21 cellular contexts compared by ENCODE assay signal in genomic region chr2:85216927-85217326, GRCh38.
DNase-seq lines count a peak whose midpoint lies in the region; ATAC-seq and TF ChIP-seq lines count a peak whose summit lies in the region.
"Had no signal": no experiment of that assay in that cellular context is flagged by ENCODE, and none has a peak within 500 bp of the region (broad histone marks: within the 10 kb centered on the region; RNA-seq: fewer than 3 reads in every experiment).

No MANE protein-coding gene starts in this region.

- no peak overlapping the region for H3K27ac ChIP-seq in testis
- H3K27ac ChIP-seq: 22Rv1, upper lobe of left lung had no signal

- H3K4me3 ChIP-seq in testis: no peak overlapping the region
- H3K4me3 ChIP-seq: lung, stomach, upper lobe of left lung had no signal

- no peak for TF ChIP-seq POLR2A in testis (IDR thresholded peaks at IDR 0.05)
- TF ChIP-seq POLR2A in GM18505 (IDR thresholded peaks at IDR 0.05; ENCODE audit: borderline replicate concordance, extremely low read depth, insufficient read depth, insufficient read length): no peak

- no peak for TF ChIP-seq CTCF in testis (IDR thresholded peaks at IDR 0.05)

- H3K9me3 ChIP-seq in testis: no peaks in the 10 kb centered on the region
- H3K9me3 ChIP-seq: stomach, upper lobe of left lung had no signal

- H3K27ac Mint-ChIP-seq in activated CD8-positive, alpha-beta memory T cell treated with anti-CD3 and anti-CD28 coated beads, Interleukin-2, amount 10 ng/mL, durations not matched to agents 7 days and 5 days: no peak overlapping the region
- H3K27ac Mint-ChIP-seq in immature natural killer cell: no peak overlapping the region
- H3K27ac Mint-ChIP-seq: activated CD4-positive, alpha-beta memory T cell treated with anti-CD3 and anti-CD28 coated beads for 36 hours; CD4-positive, CD25-positive, alpha-beta regulatory T cell had no signal

- peaks cover 9% of the 10 kb centered on the region for H3K4me1 Mint-ChIP-seq in activated CD8-positive, alpha-beta memory T cell treated with anti-CD3 and anti-CD28 coated beads, Interleukin-2, amount 10 ng/mL, durations not matched to agents 7 days and 5 days
- H3K4me1 Mint-ChIP-seq in immature natural killer cell: no peaks in the 10 kb centered on the region
- H3K4me1 Mint-ChIP-seq: CD4-positive, CD25-positive, alpha-beta regulatory T cell had no signal

- WGBS in testis, 2 donors: 50 to 76% methylated on average over 4 of the region's 4 CpGs

- H3K4me3 Mint-ChIP-seq in activated CD8-positive, alpha-beta memory T cell treated with anti-CD3 and anti-CD28 coated beads, Interleukin-2, amount 10 ng/mL, durations not matched to agents 7 days and 5 days: no peak overlapping the region
- no peak overlapping the region for H3K4me3 Mint-ChIP-seq in immature natural killer cell
- H3K4me3 Mint-ChIP-seq: activated CD4-positive, alpha-beta memory T cell treated with anti-CD3 and anti-CD28 coated beads for 36 hours; CD4-positive, CD25-positive, alpha-beta regulatory T cell had no signal

- H3K27me3 ChIP-seq in testis: no peaks in the 10 kb centered on the region
- H3K27me3 ChIP-seq: stomach, upper lobe of left lung had no signal

- H3K9me3 Mint-ChIP-seq in activated CD8-positive, alpha-beta memory T cell treated with anti-CD3 and anti-CD28 coated beads, Interleukin-2, amount 10 ng/mL, durations not matched to agents 7 days and 5 days (ENCODE audit: low read depth): no peaks in the 10 kb centered on the region
- H3K9me3 Mint-ChIP-seq in immature natural killer cell: no peaks in the 10 kb centered on the region
- H3K9me3 Mint-ChIP-seq: activated CD4-positive, alpha-beta memory T cell treated with anti-CD3 and anti-CD28 coated beads for 36 hours had no signal

- ATAC-seq in activated CD8-positive, alpha-beta memory T cell treated with anti-CD3 and anti-CD28 coated beads, Interleukin-2, amount 10 ng/mL, durations not matched to agents 7 days and 5 days: no peak
- ATAC-seq in GM18505 (IDR thresholded peaks at IDR 0.05; ENCODE audit: unreplicated experiment) (no peak), HG02840 (IDR thresholded peaks at IDR 0.05; ENCODE audit: low FRiP score, unreplicated experiment) (no peak)
- ATAC-seq: activated CD4-positive, CD25-positive, alpha-beta regulatory T cell treated with anti-CD3 and anti-CD28 coated beads, Interleukin-2, amount 50 U/mL, for 24 hours had no signal

- H3K4me1 ChIP-seq in testis: peaks cover 9% of the 10 kb centered on the region

- H3K27me3 Mint-ChIP-seq in activated CD8-positive, alpha-beta memory T cell treated with anti-CD3 and anti-CD28 coated beads, Interleukin-2, amount 10 ng/mL, durations not matched to agents 7 days and 5 days: peaks cover 59% of the 10 kb centered on the region
- H3K27me3 Mint-ChIP-seq in immature natural killer cell (ENCODE audit: low read depth in 3 of 3): peaks cover 0 to 14% (median 7%) of the 10 kb centered on the region in 3 donors

- DNase-seq in activated CD8-positive, alpha-beta memory T cell treated with anti-CD3 and anti-CD28 coated beads, Interleukin-2, amount 10 ng/mL, durations not matched to agents 7 days and 5 days: peak; percentile 57
- DNase-seq in activated CD8-positive, alpha-beta memory T cell treated with anti-CD3 and anti-CD28 coated beads, Interleukin-2, amount 50 U/mL, for 4 hours: no peak
- peak; percentile 24 for DNase-seq in astrocyte of the hippocampus (ENCODE audit: low read depth, low spot score)
- DNase-seq in immature natural killer cell: peak in 2 of 3 donors; percentile 8 to 16
- DNase-seq in testis: peak; percentile 36
- DNase-seq in NCI-H187 (lab: John Stamatoyannopoulos, UW): no peak
- DNase-seq: activated CD4-positive, alpha-beta memory T cell treated with anti-CD3 and anti-CD28 coated beads for 36 hours; activated gamma-delta T cell; CD4-positive, CD25-positive, alpha-beta regulatory T cell; Kasumi-1; NCI-H1930; NCI-H82; OCI-M1; SIG-M5; stomach; upper lobe of left lung had no signal

- CTCF ChIA-PET in activated CD8-positive, alpha-beta memory T cell treated with anti-CD3 and anti-CD28 coated beads, Interleukin-2, amount 10 ng/mL, durations not matched to agents 7 days and 5 days (lab: Charles Lee): no interaction called here

- no peaks in the 10 kb centered on the region for H3K36me3 Mint-ChIP-seq in activated CD8-positive, alpha-beta memory T cell treated with anti-CD3 and anti-CD28 coated beads, Interleukin-2, amount 10 ng/mL, durations not matched to agents 7 days and 5 days
- no peaks in the 10 kb centered on the region for H3K36me3 Mint-ChIP-seq in immature natural killer cell
- H3K36me3 Mint-ChIP-seq: activated CD4-positive, alpha-beta memory T cell treated with anti-CD3 and anti-CD28 coated beads for 36 hours; CD4-positive, CD25-positive, alpha-beta regulatory T cell had no signal

- intact Hi-C loops in testis (cut with DNase I; ENCODE audit: low total_unique reads): no loop called here

- no peaks in the 10 kb centered on the region for H3K36me3 ChIP-seq in testis (ENCODE audit: low read depth, missing control alignments)
- H3K36me3 ChIP-seq: stomach, upper lobe of left lung had no signal

Comparison
In these comparisons a context has a peak if more than half of its experiments do, and no peak if none do; other contexts are left out.
1. DNase-seq: peak in activated CD8-positive, alpha-beta memory T cell treated with anti-CD3 and anti-CD28 coated beads, Interleukin-2, amount 10 ng/mL, durations not matched to agents 7 days and 5 days (single experiment), astrocyte of the hippocampus (single experiment), immature natural killer cell (2 of 3) and testis (single experiment); none in activated CD8-positive, alpha-beta memory T cell treated with anti-CD3 and anti-CD28 coated beads, Interleukin-2, amount 50 U/mL, for 4 hours (single experiment) and NCI-H187 (0 of 2).